In the genomic region with DNA sequence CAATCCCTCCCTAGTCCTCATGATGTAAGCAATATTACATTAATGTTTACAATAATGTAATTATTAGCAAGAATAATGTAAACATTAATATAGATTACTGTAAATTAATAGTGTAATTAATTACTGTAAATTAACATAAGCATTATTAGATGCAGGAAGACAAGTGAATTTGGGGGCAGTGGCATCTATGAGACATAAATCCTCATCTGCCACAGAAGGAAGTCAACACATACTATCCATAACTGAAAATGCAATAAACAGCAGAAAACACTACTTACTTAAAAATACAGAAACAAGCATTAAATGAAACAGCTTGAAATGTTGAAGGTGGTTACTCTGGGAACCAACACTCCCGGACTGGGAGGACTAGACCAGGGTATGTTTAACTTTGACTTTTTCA, we compare ENCODE assay signal across 8 cellular contexts. TPM values are rescaled to one million over a fixed set of nuclear protein-coding genes. Genes with fewer than 3 reads are reported as not detected.
DNase-seq lines count a peak whose midpoint lies in the region; ATAC-seq, FAIRE-seq and TF ChIP-seq lines count a peak whose summit lies in the region.

No MANE protein-coding gene starts in this region.

- BruUV-seq in K562 (replicated peaks; lab: Mats Ljungman, UMichigan) = no TSS peak

- POLR2A ChIA-PET in K562 (lab: Yijun Ruan, JAX) = interaction anchor here (0.6 to 1.5 kb wide), 3 partner anchors 9 to 116 kb away, joined by 3 to 5 read pairs (median 4); no protein-coding TSS in a partner anchor

- intact Hi-C loops in K562 (cut with micrococcal nuclease) = loop anchor here (2.0 to 10.0 kb wide), 3 partner anchors 28 to 654 kb away; a partner anchor contains a TSS

- TF ChIP-seq RAD21 in K562 (CRISPR knock-in tag; conservative IDR thresholded peaks at IDR 0.05 in 1 of 2, IDR thresholded peaks at IDR 0.05 in 1 of 2) = no peak

- H3K4me3 ChIP-seq in HL-60 (replicated peaks; ENCODE audit: insufficient read depth, low read length) = peak overlapping the region; percentile 83
- H3K4me3 ChIP-seq in K562 = peak overlapping the region; percentile 80
- peak overlapping the region; percentile 73 for H3K4me3 ChIP-seq in mononuclear cell (ENCODE audit: low read length)

- no peaks in the 10 kb centered on the region for H3K9me1 ChIP-seq in K562 (ENCODE audit: control insufficient read depth, insufficient read depth, low read length)

- H3K9ac ChIP-seq in K562 (ENCODE audit: insufficient read depth in 1 of 2, low read depth in 2 of 2, low read length in 2 of 2) = peak overlapping the region; percentile 80 to 96; a peak in 3 of 4 replicates

- peak overlapping the region; percentile 99 for H3K4me2 ChIP-seq in K562 (ENCODE audit: insufficient read depth, low read length)

- no peak for ATAC-seq in K562
- no peak for ATAC-seq in GM21526 (IDR thresholded peaks at IDR 0.05; ENCODE audit: low FRiP score, unreplicated experiment)

- H3K79me2 ChIP-seq in K562 (ENCODE audit: control insufficient read depth, insufficient read depth, low read length) = peaks cover 39% of the 10 kb centered on the region

- TF ChIP-seq POLR2A in K562 (conservative IDR thresholded peaks at IDR 0.05) = no peak

- H3K9me3 ChIP-seq in K562 (replicated peaks; ENCODE audit: control insufficient read depth, insufficient read depth, low read depth, low read length) (no peaks in the 10 kb centered on the region), mononuclear cell (ENCODE audit: low read depth, low read length) (no peaks in the 10 kb centered on the region)

- H3K27me3 ChIP-seq in HL-60 (ENCODE audit: insufficient read depth, poor library complexity, severe bottlenecking) (no peaks in the 10 kb centered on the region), K562 (ENCODE audit: control insufficient read depth in 2 of 2, insufficient read depth in 2 of 2, low read length in 2 of 2) (no peaks in the 10 kb centered on the region), mononuclear cell (ENCODE audit: insufficient read depth, low read length) (no peaks in the 10 kb centered on the region)

- H2AFZ ChIP-seq in K562 (ENCODE audit: low read depth, low read length) = peak overlapping the region; percentile 99

- DNase-seq in HL-60 (ENCODE audit: low read depth in 1 of 2, low spot score in 1 of 2) (no peak), K562 (ENCODE audit: extremely low read depth in 1 of 4, low spot score in 3 of 4) (peak in 1 of 4 experiments; percentile 11), KG1 (lab: John Stamatoyannopoulos, UW) (no peak), islet precursor cell (no peak), NCI-H446 treated with DMSO at 0.1 percent for 48 hours (lab: John Stamatoyannopoulos, UW) (no peak)

- peak overlapping the region; percentile 91 for H3K27ac ChIP-seq in 22Rv1
- peak overlapping the region; percentile 93 for H3K27ac ChIP-seq in HL-60 (replicated peaks)
- H3K27ac ChIP-seq in K562 (ENCODE audit: extremely low read depth, low read depth, low read length) = peak overlapping the region; percentile 89

- no peak for TF ChIP-seq EP300 in K562 (IDR thresholded peaks at IDR 0.05; ENCODE audit: low read length)

- no peaks in the 10 kb centered on the region for H4K20me1 ChIP-seq in K562 (replicated peaks; ENCODE audit: control insufficient read depth, insufficient read depth, low read length)

- in situ Hi-C loops in K562 (cut with MboI) = no loop called here

- H3K36me3 ChIP-seq in K562 (ENCODE audit: control insufficient read depth, insufficient read depth, low read length) = peaks cover 10% of the 10 kb centered on the region; the same call in 2 of the 3 replicates

- TF ChIP-seq CTCF in 22Rv1 (IDR thresholded peaks at IDR 0.05) (no peak), HL-60 (IDR thresholded peaks at IDR 0.05; ENCODE audit: insufficient read depth, low read length) (no peak), K562 (IDR thresholded peaks at IDR 0.05 in 2 of 3, conservative IDR thresholded peaks at IDR 0.05 in 1 of 3; ENCODE audit: insufficient read depth in 2 of 3, low read depth in 1 of 3, low read length in 3 of 3) (no peak)

- CTCF ChIA-PET in K562 (lab: Yijun Ruan, JAX; ENCODE audit: low intra/inter-chr PET ratio) = no interaction called here

- H3K4me1 ChIP-seq in K562 (replicated peaks in 1 of 2; ENCODE audit: control insufficient read depth in 2 of 2, insufficient read depth in 2 of 2, low read length in 2 of 2) (peaks cover 13 to 26% of the 10 kb centered on the region in 2 experiments; a peak in 4 of 5 replicates), mononuclear cell (ENCODE audit: insufficient read depth, low read length) (peaks cover 21% of the 10 kb centered on the region)

- no peak for FAIRE-seq in K562 (lab: Jason Lieb, UNC)

- 0% methylated on average over 1 of the region's 1 CpG for WGBS in K562 (ENCODE audit: insufficient coverage, low coverage, missing lambda C conversion rate)

TF ChIP-seq in K562, 482 proteins besides CTCF, POLR2A, EP300 and RAD21 (continues in another document):
- TF ChIP-seq DACH1 (IDR thresholded peaks at IDR 0.05; ENCODE audit: partially characterized antibody) (peak; percentile 85), ZSCAN29 (IDR thresholded peaks at IDR 0.05) (no peak), TCF3 (CRISPR knock-in tag; IDR thresholded peaks at IDR 0.05) (no peak)
- TF ChIP-seq, protein P1, sequence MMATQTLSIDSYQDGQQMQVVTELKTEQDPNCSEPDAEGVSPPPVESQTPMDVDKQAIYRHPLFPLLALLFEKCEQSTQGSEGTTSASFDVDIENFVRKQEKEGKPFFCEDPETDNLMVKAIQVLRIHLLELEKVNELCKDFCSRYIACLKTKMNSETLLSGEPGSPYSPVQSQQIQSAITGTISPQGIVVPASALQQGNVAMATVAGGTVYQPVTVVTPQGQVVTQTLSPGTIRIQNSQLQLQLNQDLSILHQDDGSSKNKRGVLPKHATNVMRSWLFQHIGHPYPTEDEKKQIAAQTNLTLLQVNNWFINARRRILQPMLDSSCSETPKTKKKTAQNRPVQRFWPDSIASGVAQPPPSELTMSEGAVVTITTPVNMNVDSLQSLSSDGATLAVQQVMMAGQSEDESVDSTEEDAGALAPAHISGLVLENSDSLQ (IDR thresholded peaks at IDR 0.05) = peak; percentile 76

RNA-seq across cellular contexts. Expression of a gene that starts 0.7 kb away (rescaled TPM):
- 11.0 and 20.0 TPM in 2 replicates for total RNA-seq in K562 (2011; cell fraction: chromatin; rRNA removed; ENCODE audit: low replicate concordance)
- total RNA-seq in K562 (2011; cell fraction: nucleolus; rRNA removed) = 7.2 and 7.4 TPM in 2 replicates
- 12.8 and 15.3 TPM in 2 replicates for total RNA-seq in K562 (2011; cell fraction: nucleoplasm; rRNA removed)
- total RNA-seq in K562 (2014; rRNA removed) (25.3 and 27.3 TPM in 2 replicates), K562 (2014; rRNA removed; fragmentation: Illumina TruSeq; extraction: Trizol) (40.5 and 44.7 TPM in 2 replicates), K562 (2015; rRNA removed; fragmentation: Illumina TruSeq; extraction: Trizol) (39.0 and 42.4 TPM in 2 replicates), K562 (2021) (30.3 and 34.9 TPM in 2 replicates), mononuclear cell (21.6 TPM)
- polyA plus RNA-seq in K562 (2011; rRNA removed) (63.7 and 81.0 TPM in 2 replicates), K562 (2014; fragmentation: Illumina TruSeq; extraction: Trizol) (29.1 TPM in 2 replicates), K562 (2014; fragmentation: Nextera tagmentation; extraction: Ambion mirVana) (100 to 1,000 TPM; 126 to 132 TPM), K562 (2014; rRNA removed) (32.9 and 42.2 TPM in 2 replicates)
- polyA plus RNA-seq in K562 (2011; cell fraction: cytosol; rRNA removed) = 14.0 and 30.1 TPM in 2 replicates
- 19.7 and 40.4 TPM in 2 replicates for polyA plus RNA-seq in K562 (2011; cell fraction: nucleus; rRNA removed)
- 36.8 and 47.2 TPM in 2 replicates for polyA plus RNA-seq in K562 (2012)
- 23.2 and 25.1 TPM in 2 replicates for polyA minus RNA-seq in K562 (2011; rRNA and poly(A)+ RNA removed)
- 10.3 and 13.6 TPM in 2 replicates for polyA minus RNA-seq in K562 (2011; cell fraction: cytosol; rRNA and poly(A)+ RNA removed)
- 9.2 and 13.8 TPM in 2 replicates for polyA minus RNA-seq in K562 (2011; cell fraction: nucleus; rRNA and poly(A)+ RNA removed)

RNA-seq across cellular contexts. Expression of a gene that starts 17.1 kb away (rescaled TPM):
- total RNA-seq in K562 (2011; cell fraction: chromatin; rRNA removed; ENCODE audit: low replicate concordance) = 4.5 and 10.5 TPM in 2 replicates
- total RNA-seq in K562 (2011; cell fraction: nucleolus; rRNA removed) = 1.7 and 2.3 TPM in 2 replicates
- total RNA-seq in K562 (2011; cell fraction: nucleoplasm; rRNA removed) = 2.8 and 4.2 TPM in 2 replicates
- total RNA-seq in K562 (2014; rRNA removed) (1.4 and 3.1 TPM in 2 replicates), K562 (2014; rRNA removed; fragmentation: Illumina TruSeq; extraction: Trizol) (3.3 and 3.9 TPM in 2 replicates), K562 (2015; rRNA removed; fragmentation: Illumina TruSeq; extraction: Trizol) (2.5 and 2.7 TPM in 2 replicates), K562 (2021) (2.2 and 4.3 TPM in 2 replicates), mononuclear cell (0.73 TPM)
- polyA plus RNA-seq in K562 (2011; rRNA removed) (6.6 and 9.9 TPM in 2 replicates), K562 (2014; fragmentation: Illumina TruSeq; extraction: Trizol) (2.2 and 2.6 TPM in 2 replicates), K562 (2014; fragmentation: Nextera tagmentation; extraction: Ambion mirVana) (1 to 10 TPM; 6.3 to 8.3 TPM), K562 (2014; rRNA removed) (2.1 and 5.9 TPM in 2 replicates)
- 0.72 and 3.2 TPM in 2 replicates for polyA plus RNA-seq in K562 (2011; cell fraction: cytosol; rRNA removed)
- 8.3 and 16.0 TPM in 2 replicates for polyA plus RNA-seq in K562 (2011; cell fraction: nucleus; rRNA removed)
- 2.0 and 3.6 TPM in 2 replicates for polyA plus RNA-seq in K562 (2012)
- polyA minus RNA-seq in K562 (2011; rRNA and poly(A)+ RNA removed) = 5.0 and 6.0 TPM in 2 replicates
- polyA minus RNA-seq in K562 (2011; cell fraction: cytosol; rRNA and poly(A)+ RNA removed) = 1.8 and 2.8 TPM in 2 replicates
- polyA minus RNA-seq in K562 (2011; cell fraction: nucleus; rRNA and poly(A)+ RNA removed) = 4.3 and 9.3 TPM in 2 replicates

RNA-seq across cellular contexts. Expression of a gene that starts 52.5 kb away (rescaled TPM):
- not detected in 2 replicates for total RNA-seq in K562 (2011; cell fraction: chromatin; rRNA removed; ENCODE audit: low replicate concordance)
- not detected in 2 replicates for total RNA-seq in K562 (2011; cell fraction: nucleolus; rRNA removed)
- not detected in 2 replicates for total RNA-seq in K562 (2011; cell fraction: nucleoplasm; rRNA removed)
- not detected in 2 replicates for total RNA-seq in K562 (2014; rRNA removed)
- not detected in 2 replicates for total RNA-seq in K562 (2014; rRNA removed; fragmentation: Illumina TruSeq; extraction: Trizol)
- not detected in 2 replicates for total RNA-seq in K562 (2015; rRNA removed; fragmentation: Illumina TruSeq; extraction: Trizol)
- total RNA-seq in K562 (2021) = not detected in 2 replicates
- polyA plus RNA-seq in K562 (2011; rRNA removed) = not detected in 2 replicates
- polyA plus RNA-seq in K562 (2011; cell fraction: cytosol; rRNA removed) = not detected in 2 replicates
- not detected in 2 replicates for polyA plus RNA-seq in K562 (2011; cell fraction: nucleus; rRNA removed)
- 0.11 TPM in 1 of 2 replicates, not detected in the other for polyA plus RNA-seq in K562 (2012)
- not detected in 2 replicates for polyA plus RNA-seq in K562 (2014; fragmentation: Illumina TruSeq; extraction: Trizol)
- polyA plus RNA-seq in K562 (2014; fragmentation: Nextera tagmentation; extraction: Ambion mirVana) = not detected
- not detected in 2 replicates for polyA plus RNA-seq in K562 (2014; rRNA removed)
- not detected in 2 replicates for polyA minus RNA-seq in K562 (2011; rRNA and poly(A)+ RNA removed)
- polyA minus RNA-seq in K562 (2011; cell fraction: cytosol; rRNA and poly(A)+ RNA removed) = not detected in 2 replicates
- polyA minus RNA-seq in K562 (2011; cell fraction: nucleus; rRNA and poly(A)+ RNA removed) = not detected in 2 replicates
- total RNA-seq in mononuclear cell = 0.21 TPM
